14 cellular contexts compared by ENCODE assay signal in the genomic region with DNA sequence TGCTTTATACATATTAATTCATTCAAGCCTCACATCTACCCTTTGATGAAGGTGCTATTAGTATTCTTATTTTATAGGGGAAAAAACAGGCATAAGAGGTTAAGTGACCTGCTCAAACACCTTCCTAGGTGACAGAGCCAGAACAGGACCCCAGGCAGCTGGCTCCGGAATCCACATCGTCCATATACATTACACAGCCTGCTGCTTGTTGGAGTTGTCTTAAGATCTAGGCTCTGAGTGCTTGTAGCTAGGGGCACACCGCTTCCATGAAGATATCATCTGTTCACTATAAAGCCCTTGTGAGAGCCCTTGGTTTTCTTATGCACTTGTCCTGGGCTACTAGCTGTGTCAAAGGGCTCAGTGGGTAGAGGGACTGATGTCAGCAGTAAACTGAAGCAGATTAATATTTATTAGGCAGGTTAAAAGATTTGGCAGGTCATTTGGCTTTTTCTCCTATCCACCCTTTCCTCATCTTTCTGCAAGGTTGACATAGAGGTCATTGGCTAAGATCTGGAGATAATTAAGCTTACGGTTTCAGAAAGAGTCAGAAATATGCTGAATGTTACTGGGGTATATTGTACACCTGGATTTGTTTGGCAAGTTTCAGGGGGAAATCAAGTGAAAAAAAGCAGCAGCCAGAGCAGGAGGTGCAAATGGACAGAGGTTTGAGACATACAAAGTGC.
DNase-seq lines count a peak whose midpoint lies in the region; ATAC-seq and TF ChIP-seq lines count a peak whose summit lies in the region.
"Had no signal": no experiment of that assay in that cellular context is flagged by ENCODE, and none has a peak within 500 bp of the region (broad histone marks: within the 10 kb centered on the region; RNA-seq: fewer than 3 reads in every experiment).

No MANE protein-coding gene starts in this region.

- TF ChIP-seq CTCF in RWPE2 (IDR thresholded peaks at IDR 0.05; ENCODE audit: poor library complexity, severe bottlenecking): no peak
- no peak for TF ChIP-seq CTCF in sigmoid colon (IDR thresholded peaks at IDR 0.05)

- H3K9me3 ChIP-seq in RWPE2 (ENCODE audit: severe bottlenecking) (no peaks in the 10 kb centered on the region), sigmoid colon (no peaks in the 10 kb centered on the region)

- H3K4me3 ChIP-seq in RWPE2 (ENCODE audit: severe bottlenecking) (no peak overlapping the region), sigmoid colon (no peak overlapping the region)
- H3K4me3 ChIP-seq: BLaER1, K562 had no signal

- H3K36me3 ChIP-seq in RWPE2 (ENCODE audit: low read depth) (0 out of 2 replicates have a peak, but pooled peaks cover 4% of the 10 kb centered on the region), sigmoid colon (no peaks in the 10 kb centered on the region)

- TF ChIP-seq EP300 in sigmoid colon (IDR thresholded peaks at IDR 0.05): no peak

- H3K27me3 ChIP-seq in RWPE2 (ENCODE audit: insufficient read depth, poor library complexity, severe bottlenecking) (no peaks in the 10 kb centered on the region), sigmoid colon (no peaks in the 10 kb centered on the region)
- H3K27me3 ChIP-seq: BLaER1 had no signal

- peaks cover 62% of the 10 kb centered on the region for H3K4me1 ChIP-seq in RWPE2 (ENCODE audit: insufficient read depth, poor library complexity, severe bottlenecking)
- peaks cover 0 to 60% (median 44%) of the 10 kb centered on the region in 4 donors for H3K4me1 ChIP-seq in sigmoid colon

- ATAC-seq in GM19463 (IDR thresholded peaks at IDR 0.05; ENCODE audit: unreplicated experiment) (peak; percentile 57), RWPE2 (ENCODE audit: low read depth) (no peak; the same call in 2 of the 3 replicates), HG03280 (IDR thresholded peaks at IDR 0.05; ENCODE audit: unreplicated experiment) (no peak), GM19023 (IDR thresholded peaks at IDR 0.05; ENCODE audit: unreplicated experiment) (no peak), HG03378 (IDR thresholded peaks at IDR 0.05; ENCODE audit: unreplicated experiment) (no peak)
- ATAC-seq: K562 had no signal

- WGBS in sigmoid colon, 2 donors: 78 to 89% methylated on average over 4 of the region's 4 CpGs

- no peak for TF ChIP-seq POLR2A in sigmoid colon (IDR thresholded peaks at IDR 0.05)

- peak overlapping the region; percentile 96 for H3K27ac ChIP-seq in RWPE2 (ENCODE audit: poor library complexity, severe bottlenecking)
- H3K27ac ChIP-seq in sigmoid colon: peak overlapping the region; percentile 38 to 73 (median 58)
- H3K27ac ChIP-seq: BLaER1 had no signal

- intact Hi-C loops in sigmoid colon (cut with DNase I): no loop called here

- DNase-seq in RWPE2 (ENCODE audit: low spot score): no peak
- peak; percentile 85 for DNase-seq in islet precursor cell
- no peak for DNase-seq in sigmoid colon
- no peak for DNase-seq in activated effector memory CD4-positive, alpha-beta T cell treated with Interleukin-2 at 50 U/mL for 16 hours
- DNase-seq: activated CD8-positive, alpha-beta memory T cell treated with anti-CD3 and anti-CD28 coated beads, Interleukin-2, amount 50 U/mL, for 48 hours; activated naive CD4-positive, alpha-beta T cell treated with anti-CD3 and anti-CD28 coated beads, Interleukin-2, amount 10 ng/mL, durations not matched to agents 7 days and 5 days; NCI-H1436; NCI-H510A treated with DMSO at 0.1 percent for 48 hours had no signal
